Comparison of ENCODE assay signal across 9 cellular contexts in the genomic region with DNA sequence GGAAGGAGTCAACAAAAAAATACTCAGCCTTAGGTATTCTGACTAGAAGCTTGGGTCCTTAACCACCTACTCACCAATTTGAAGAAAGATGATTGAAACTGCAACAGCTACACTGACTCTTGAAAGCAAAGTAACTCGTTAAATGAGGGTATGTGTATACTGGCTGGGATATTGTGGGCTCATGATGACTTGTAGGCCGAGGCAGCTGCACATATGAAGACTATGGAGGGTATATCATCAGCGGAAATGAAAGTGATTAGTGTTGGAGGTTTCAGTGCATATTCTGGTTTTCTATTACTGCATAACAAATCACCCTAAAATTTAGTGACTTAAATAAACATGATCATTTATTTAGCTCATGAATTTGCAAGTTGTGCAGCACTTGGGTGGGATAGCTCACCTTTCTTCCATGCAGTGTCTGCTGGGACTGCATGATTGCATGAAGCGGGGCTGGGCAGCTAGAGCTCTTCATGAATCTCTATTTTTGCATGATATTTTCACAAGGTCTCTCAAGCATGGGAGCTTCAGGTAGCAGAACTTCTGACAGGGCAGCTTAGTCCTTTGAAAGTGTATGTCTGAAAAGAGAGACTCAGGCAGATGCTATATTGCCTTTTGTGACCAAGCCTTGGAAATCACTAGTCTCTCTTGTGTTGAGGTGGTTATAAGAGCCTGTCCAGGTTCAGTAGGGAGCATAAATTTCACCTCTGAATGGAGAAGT.
DNase-seq lines count a peak whose midpoint lies in the region; ATAC-seq and TF ChIP-seq lines count a peak whose summit lies in the region.
"Had no signal": no experiment of that assay in that cellular context is flagged by ENCODE, and none has a peak within 500 bp of the region (broad histone marks: within the 10 kb centered on the region; RNA-seq: fewer than 3 reads in every experiment).

No MANE protein-coding gene starts in this region.

- H3K27me3 Mint-ChIP-seq in activated naive CD8-positive, alpha-beta T cell treated with anti-CD3 and anti-CD28 coated beads, Interleukin-2, amount 10 ng/mL, durations not matched to agents 7 days and 5 days = peaks cover 7% of the 10 kb centered on the region
- no peaks in the 10 kb centered on the region for H3K27me3 Mint-ChIP-seq in Caco-2 (ENCODE audit: insufficient read depth, unreplicated experiment)

- peak overlapping the region; percentile 54 for H3K27ac Mint-ChIP-seq in activated naive CD8-positive, alpha-beta T cell treated with anti-CD3 and anti-CD28 coated beads, Interleukin-2, amount 10 ng/mL, durations not matched to agents 7 days and 5 days
- H3K27ac Mint-ChIP-seq in Caco-2 (ENCODE audit: unreplicated experiment) = no peak overlapping the region

- CTCF ChIA-PET in Caco-2 (lab: Charles Lee) = no interaction called here

- no peaks in the 10 kb centered on the region for H3K36me3 ChIP-seq in Caco-2 (ENCODE audit: control insufficient read depth, insufficient read depth, low read length)

- H3K9me3 Mint-ChIP-seq in activated naive CD8-positive, alpha-beta T cell treated with anti-CD3 and anti-CD28 coated beads, Interleukin-2, amount 10 ng/mL, durations not matched to agents 7 days and 5 days = peaks cover 2% of the 10 kb centered on the region
- no peaks in the 10 kb centered on the region for H3K9me3 Mint-ChIP-seq in Caco-2 (ENCODE audit: unreplicated experiment)

- no peak overlapping the region for H3K4me3 Mint-ChIP-seq in activated naive CD8-positive, alpha-beta T cell treated with anti-CD3 and anti-CD28 coated beads, Interleukin-2, amount 10 ng/mL, durations not matched to agents 7 days and 5 days
- H3K4me3 Mint-ChIP-seq in Caco-2 (ENCODE audit: unreplicated experiment) = no peak overlapping the region

- peaks cover 58% of the 10 kb centered on the region for H3K4me1 ChIP-seq in Caco-2

- peaks cover 26% of the 10 kb centered on the region for H3K36me3 Mint-ChIP-seq in activated naive CD8-positive, alpha-beta T cell treated with anti-CD3 and anti-CD28 coated beads, Interleukin-2, amount 10 ng/mL, durations not matched to agents 7 days and 5 days
- no peaks in the 10 kb centered on the region for H3K36me3 Mint-ChIP-seq in Caco-2 (ENCODE audit: insufficient read depth, unreplicated experiment)

- H3K4me3 ChIP-seq in dorsolateral prefrontal cortex (no peak overlapping the region), Caco-2 (ENCODE audit: low read depth, low read length) (no peak overlapping the region)

- peaks cover 46% of the 10 kb centered on the region for H3K4me1 Mint-ChIP-seq in activated naive CD8-positive, alpha-beta T cell treated with anti-CD3 and anti-CD28 coated beads, Interleukin-2, amount 10 ng/mL, durations not matched to agents 7 days and 5 days
- H3K4me1 Mint-ChIP-seq in Caco-2 (ENCODE audit: low read depth, unreplicated experiment) = peaks cover 40% of the 10 kb centered on the region

- TF ChIP-seq CTCF in GM20000 (IDR thresholded peaks at IDR 0.05; ENCODE audit: extremely low read depth, missing control alignments) (no peak), dorsolateral prefrontal cortex (IDR thresholded peaks at IDR 0.05 in 54 of 56, conservative IDR thresholded peaks at IDR 0.05 in 2 of 56; ENCODE audit: low read depth in 1 of 56, partially characterized antibody in 56 of 56) (no peak), Caco-2 (IDR thresholded peaks at IDR 0.05; ENCODE audit: insufficient read depth in 1 of 2, low read depth in 1 of 2, low read length in 1 of 2, severe bottlenecking in 1 of 2, unreplicated experiment in 1 of 2) (no peak)

- no peaks in the 10 kb centered on the region for H3K9me3 ChIP-seq in Caco-2

- H3K27me3 ChIP-seq in dorsolateral prefrontal cortex (peaks cover 0 to 5% (median 0%) of the 10 kb centered on the region in 45 donors), Caco-2 (replicated peaks; ENCODE audit: control insufficient read depth, insufficient read depth, low read length) (no peaks in the 10 kb centered on the region)

- no peak for TF ChIP-seq POLR2A in GM18505 (IDR thresholded peaks at IDR 0.05; ENCODE audit: borderline replicate concordance, extremely low read depth, insufficient read depth, insufficient read length)

- no peak overlapping the region for H3K27ac ChIP-seq in dorsolateral prefrontal cortex

- BruUV-seq in Caco-2 (replicated peaks; lab: Mats Ljungman, UMichigan) = no TSS peak

- ATAC-seq in GM18505 (IDR thresholded peaks at IDR 0.05; ENCODE audit: unreplicated experiment) (peak; percentile 99), HG03103 (IDR thresholded peaks at IDR 0.05; ENCODE audit: low read depth, unreplicated experiment) (peak; percentile 98)
- ATAC-seq in activated naive CD8-positive, alpha-beta T cell treated with anti-CD3 and anti-CD28 coated beads, Interleukin-2, amount 10 ng/mL, durations not matched to agents 7 days and 5 days (ENCODE audit: low read depth) = peak; percentile 62

- DNase-seq in GM20000 (ENCODE audit: low spot score) (peak; percentile 45), NCI-H774 (lab: John Stamatoyannopoulos, UW) (no peak), dorsolateral prefrontal cortex (no peak), Caco-2 (no peak), SIG-M5 (lab: John Stamatoyannopoulos, UW) (no peak)
- DNase-seq in activated naive CD8-positive, alpha-beta T cell treated with anti-CD3 and anti-CD28 coated beads, Interleukin-2, amount 10 ng/mL, durations not matched to agents 7 days and 5 days = no peak
- DNase-seq: effector CD8-positive, alpha-beta T cell had no signal

- intact Hi-C loops in dorsolateral prefrontal cortex (cut with DNase I) (no loop called here), Caco-2 (cut with micrococcal nuclease; ENCODE audit: unreplicated experiment) (no loop called here)

- POLR2A ChIA-PET in activated naive CD8-positive, alpha-beta T cell treated with anti-CD3 and anti-CD28 coated beads, Interleukin-2, amount 10 ng/mL, durations not matched to agents 7 days and 5 days (lab: Charles Lee) = interaction anchor here (1.0 to 1.3 kb wide), 3 partner anchors 24 to 40 kb away, joined by 3 to 4 read pairs (median 3); no protein-coding TSS in a partner anchor
- POLR2A ChIA-PET in Caco-2 (lab: Charles Lee) = interaction anchor here (0.6 kb wide), 1 partner anchor 110 kb away, joined by 5 read pairs; the partner anchor contains the start of gene CDKN2B-AS1
